8 cellular contexts compared by ENCODE assay signal in genomic region chr14:50521912-50522341, GRCh38.
DNase-seq lines count a peak whose midpoint lies in the region; ATAC-seq and TF ChIP-seq lines count a peak whose summit lies in the region.

No MANE protein-coding gene starts in this region.

- no peak overlapping the region for H3K4me3 ChIP-seq in Loucy (ENCODE audit: low read length, poor library complexity, severe bottlenecking)

- peak overlapping the region; percentile 39 for H3K4me2 ChIP-seq in Loucy (ENCODE audit: low read depth, low read length, poor library complexity, severe bottlenecking)

- H4K20me1 ChIP-seq in Loucy (ENCODE audit: insufficient read depth, low read length, poor library complexity, severe bottlenecking): peaks cover 53% of the 10 kb centered on the region

- peaks cover 91% of the 10 kb centered on the region for H3K79me2 ChIP-seq in Loucy (ENCODE audit: insufficient read depth, low read length)

- TF ChIP-seq CTCF in Loucy (conservative IDR thresholded peaks at IDR 0.05; ENCODE audit: low read length): no peak

- no peak overlapping the region for H3K9ac ChIP-seq in Loucy (ENCODE audit: low read depth, low read length, poor library complexity, severe bottlenecking)

- no peaks in the 10 kb centered on the region for H3K9me2 ChIP-seq in Loucy (replicated peaks; ENCODE audit: low read depth, low read length)

- DNase-seq in fibroblast of peridontal ligament (ENCODE audit: extremely low read depth): peak; percentile 52
- no peak for DNase-seq in AG20443 (ENCODE audit: low spot score)
- DNase-seq in NCI-H2107 treated with DMSO at 0.1 percent for 48 hours (lab: John Stamatoyannopoulos, UW; ENCODE audit: unreplicated experiment): no peak
- DNase-seq in kidney glomerular epithelial cell (lab: John Stamatoyannopoulos, UW): no peak
- DNase-seq in midbrain (lab: John Stamatoyannopoulos, UW): no peak

- no peaks in the 10 kb centered on the region for H3K27me3 ChIP-seq in Loucy (ENCODE audit: insufficient read depth, low read length, poor library complexity, severe bottlenecking)

- H3F3A ChIP-seq in Loucy (ENCODE audit: low read depth): no peaks in the 10 kb centered on the region

- no peaks in the 10 kb centered on the region for H3K9me3 ChIP-seq in Loucy (ENCODE audit: insufficient read depth, low read depth, low read length)

- H3K4me1 ChIP-seq in Loucy (ENCODE audit: insufficient read depth, low read length, poor library complexity, severe bottlenecking): peaks cover 36% of the 10 kb centered on the region

- peaks cover 6% of the 10 kb centered on the region; the same call in 1 of the 2 replicates for H3K36me3 ChIP-seq in Loucy (ENCODE audit: insufficient read depth, low read length)

- H2AFZ ChIP-seq in Loucy (ENCODE audit: low read length): no peak overlapping the region

- ATAC-seq in GM18498 (IDR thresholded peaks at IDR 0.05; ENCODE audit: unreplicated experiment): peak; percentile 66
- peak; percentile 67 for ATAC-seq in GM21723 (IDR thresholded peaks at IDR 0.05; ENCODE audit: unreplicated experiment)
